8 cellular contexts compared by ENCODE assay signal in genomic region chr19:10219678-10220077, GRCh38. TPM values are rescaled to one million over a fixed set of nuclear protein-coding genes. Genes with fewer than 3 reads are reported as not detected.
A peak's percentile ranks its signal among the peaks of the same experiment; 100 is the strongest.
DNase-seq lines count a peak whose midpoint lies in the region; ATAC-seq and TF ChIP-seq lines count a peak whose summit lies in the region.

No MANE protein-coding gene starts in this region.

- no peaks in the 10 kb centered on the region for H3K27me3 ChIP-seq in SJSA1 (replicated peaks)

- DNase-seq in NCI-H2227 (lab: John Stamatoyannopoulos, UW; ENCODE audit: unreplicated experiment), result peak; percentile 4
- no peak for DNase-seq in NCI-H2227 treated with DMSO at 0.1 percent for 48 hours (lab: John Stamatoyannopoulos, UW)
- DNase-seq in HFF-Myc (ENCODE audit: extremely low read depth, low read depth), result no peak
- DNase-seq in SJSA1 (ENCODE audit: low read depth in 1 of 2, low spot score in 2 of 2), result peak; percentile 59 to 69
- DNase-seq in endothelial cell (ENCODE audit: low spot score), result no peak
- DNase-seq in stimulated activated CD4-positive, alpha-beta T cell treated with anti-CD3 and anti-CD28 coated beads, Interleukin-4, amount 100 ng/mL, for 1 hour, result peak; percentile 20

- H3K4me3 ChIP-seq in HFF-Myc (replicated peaks; ENCODE audit: low read depth, low read length) (no peak overlapping the region), SJSA1 (no peak overlapping the region)

- no peaks in the 10 kb centered on the region for H3K9me3 Mint-ChIP-seq in endothelial cell (ENCODE audit: unreplicated experiment)

- ATAC-seq in GM18870 (IDR thresholded peaks at IDR 0.05; ENCODE audit: unreplicated experiment) (no peak), HG03354 (IDR thresholded peaks at IDR 0.05; ENCODE audit: poor library complexity, severe bottlenecking, unreplicated experiment) (no peak)

- no peak overlapping the region for H3K27ac ChIP-seq in SJSA1

- no peaks in the 10 kb centered on the region for H3K4me1 Mint-ChIP-seq in endothelial cell (ENCODE audit: unreplicated experiment)

- TF ChIP-seq CTCF in HFF-Myc (IDR thresholded peaks at IDR 0.05; ENCODE audit: low read depth, low read length, missing control alignments) (peak; percentile 66), endothelial cell (IDR thresholded peaks at IDR 0.05; ENCODE audit: unreplicated experiment) (peak; percentile 39)

- H3K4me1 ChIP-seq in SJSA1 (replicated peaks), result peaks cover 11% of the 10 kb centered on the region

- no peak overlapping the region for H3K27ac Mint-ChIP-seq in endothelial cell (ENCODE audit: unreplicated experiment)

- H3K4me3 Mint-ChIP-seq in endothelial cell (ENCODE audit: unreplicated experiment), result no peak overlapping the region

- no peaks in the 10 kb centered on the region for H3K9me3 ChIP-seq in SJSA1 (replicated peaks)

- peaks cover 3% of the 10 kb centered on the region for H3K27me3 Mint-ChIP-seq in endothelial cell (ENCODE audit: unreplicated experiment)

- peaks cover 2% of the 10 kb centered on the region; the same call in 1 of the 2 replicates for H3K36me3 ChIP-seq in SJSA1

- H3K36me3 Mint-ChIP-seq in endothelial cell (ENCODE audit: low read depth, unreplicated experiment), result peaks cover 5% of the 10 kb centered on the region

RNA-seq across cellular contexts. Expression of gene S1PR2, which starts 11.5 kb away (rescaled TPM):
- 4.9 and 7.0 TPM in 2 replicates for total RNA-seq in SJSA1 (2014; rRNA removed; shearing (Covaris generic))
- total RNA-seq in endothelial cell (ENCODE audit: unreplicated experiment), result 9.3 TPM

RNA-seq across cellular contexts. Expression of gene DNMT1, which starts 24.9 kb away (rescaled TPM):
- 120 and 170 TPM in 2 replicates for total RNA-seq in SJSA1 (2014; rRNA removed; shearing (Covaris generic))
- total RNA-seq in endothelial cell (ENCODE audit: unreplicated experiment), result 119 TPM

RNA-seq across cellular contexts. Expression of gene MRPL4, which starts 32.3 kb away (rescaled TPM):
- total RNA-seq in SJSA1 (2014; rRNA removed; shearing (Covaris generic)), result 86.3 and 87.4 TPM in 2 replicates
- 51.3 TPM for total RNA-seq in endothelial cell (ENCODE audit: unreplicated experiment)

RNA-seq across cellular contexts. Expression of gene ICAM1, which starts 51.2 kb away (rescaled TPM):
- 11.9 and 17.2 TPM in 2 replicates for total RNA-seq in SJSA1 (2014; rRNA removed; shearing (Covaris generic))
- total RNA-seq in endothelial cell (ENCODE audit: unreplicated experiment), result 7.2 TPM

Comparison
In these comparisons a context has a peak if more than half of its experiments do, and no peak if none do; other contexts are left out.
1. DNase-seq: peak in NCI-H2227 (single experiment), SJSA1 (2 of 2) and stimulated activated CD4-positive, alpha-beta T cell treated with anti-CD3 and anti-CD28 coated beads, Interleukin-4, amount 100 ng/mL, for 1 hour (single experiment); none in NCI-H2227 treated with DMSO at 0.1 percent for 48 hours (single experiment), HFF-Myc (single experiment) and endothelial cell (single experiment).